In the genomic region with DNA sequence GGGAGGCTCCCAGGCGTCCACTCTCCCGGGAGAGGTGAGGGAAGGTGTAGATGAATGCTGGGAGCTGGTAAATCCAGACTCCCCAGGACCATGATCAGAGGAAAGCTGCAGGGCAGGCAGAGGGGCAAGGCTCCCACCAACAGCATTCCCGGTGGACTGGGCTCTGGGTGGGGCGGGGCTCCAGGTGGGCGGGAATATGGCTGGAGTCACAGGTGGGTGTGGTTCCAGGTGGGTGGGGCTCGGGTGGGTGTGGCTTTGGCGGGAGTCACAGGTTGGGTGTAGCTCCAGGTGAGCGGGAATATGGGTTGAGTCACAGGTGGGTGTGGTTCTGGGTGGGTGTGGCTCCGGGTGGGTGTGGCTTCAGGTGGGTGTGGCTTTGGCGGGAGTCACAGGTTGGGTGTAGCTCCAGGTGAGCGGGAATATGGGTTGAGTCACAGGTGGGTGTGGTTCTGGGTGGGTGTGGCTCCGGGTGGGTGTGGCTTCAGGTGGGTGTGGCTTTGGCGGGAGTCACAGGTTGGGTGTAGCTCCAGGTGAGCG, we compare ENCODE assay signal across 7 cellular contexts.
A peak's percentile ranks its signal among the peaks of the same experiment; 100 is the strongest.
DNase-seq lines count a peak whose midpoint lies in the region; ATAC-seq and TF ChIP-seq lines count a peak whose summit lies in the region.
"Not testable (repeated sequence)": the region's sequence is repeated elsewhere in the genome, so short reads cannot be mapped to it uniquely, and the experiment has no call there.

No MANE protein-coding gene starts in this region.

- in situ Hi-C loops in Panc1 (cut with HindIII; ENCODE audit: low pct_unique_long_range_greater_than_20kb, low sequenced_read_pairs): not testable (repeated sequence)

- H2BK15ac ChIP-seq in neuronal stem cell (ENCODE audit: low read length): peak overlapping the region; percentile 62

- H2AFZ ChIP-seq in neuronal stem cell (ENCODE audit: low read length): not testable (repeated sequence)

- POLR2A ChIA-PET in Panc1 (lab: Charles Lee): interaction anchor here (0.6 kb wide), 1 partner anchor 311 kb away, joined by 7 read pairs; no protein-coding TSS in a partner anchor

- H3K36me3 ChIP-seq in ES-I3 (ENCODE audit: insufficient read depth, low read length); Panc1 (ENCODE audit: control insufficient read depth, insufficient read depth, low read length); neuronal stem cell (replicated peaks in 1 of 2; ENCODE audit: control insufficient read depth in 2 of 2, insufficient read depth in 2 of 2, low read length in 2 of 2): not testable (repeated sequence)

- H3K27me3 Mint-ChIP-seq in activated T-cell treated with anti-CD3 and anti-CD28 coated beads, Interleukin-2, amount 50 U/mL, for 4 hours (ENCODE audit: low read depth): not testable (repeated sequence)
- peaks cover 21% of the 10 kb centered on the region for H3K27me3 Mint-ChIP-seq in central memory CD8-positive, alpha-beta T cell

- H2BK120ac ChIP-seq in neuronal stem cell (ENCODE audit: low read depth, low read length): peak overlapping the region; percentile 91

- H3K4me1 ChIP-seq in ES-I3 (ENCODE audit: insufficient read depth, low read length); Panc1 (ENCODE audit: control insufficient read depth, insufficient read depth, low read length); neuronal stem cell (ENCODE audit: control insufficient read depth in 2 of 2, insufficient read depth in 1 of 2, low read depth in 1 of 2, low read length in 2 of 2): not testable (repeated sequence)

- H3K4me3 ChIP-seq in Panc1 (ENCODE audit: low read depth in 2 of 2, low read length in 2 of 2); neuronal stem cell (ENCODE audit: low read length in 2 of 2): not testable (repeated sequence)

- H4K8ac ChIP-seq in neuronal stem cell (ENCODE audit: low read depth, low read length): not testable (repeated sequence)

- not testable (repeated sequence) for H3K4me1 Mint-ChIP-seq in activated T-cell treated with anti-CD3 and anti-CD28 coated beads, Interleukin-2, amount 50 U/mL, for 4 hours (ENCODE audit: low read depth); central memory CD8-positive, alpha-beta T cell

- not testable (repeated sequence) for H3K23ac ChIP-seq in neuronal stem cell (ENCODE audit: low read depth, low read length, poor library complexity)

- ATAC-seq in Panc1: peak; percentile 50
- ATAC-seq in activated T-cell treated with anti-CD3 and anti-CD28 coated beads, Interleukin-2, amount 50 U/mL, for 4 hours: peak; percentile 42 to 53
- ATAC-seq in central memory CD8-positive, alpha-beta T cell (replicated peaks; ENCODE audit: extremely low read depth, poor library complexity, severe bottlenecking): peak; percentile 17

- peak overlapping the region; percentile 41; the same call in 1 of the 2 replicates for H3K9ac ChIP-seq in ES-I3 (ENCODE audit: low read depth, low read length)
- H3K9ac ChIP-seq in neuronal stem cell (ENCODE audit: low read depth, low read length, poor library complexity): not testable (repeated sequence)

- H3K27me3 ChIP-seq in Panc1 (ENCODE audit: control insufficient read depth, insufficient read depth, low read length): not testable (repeated sequence)
- H3K27me3 ChIP-seq in neuronal stem cell (ENCODE audit: control insufficient read depth in 3 of 3, insufficient read depth in 3 of 3, low read depth in 1 of 3, low read length in 3 of 3): peaks cover 0 to 35% (median 0%) of the 10 kb centered on the region in 3 experiments

- peak overlapping the region; percentile 70 for H3K18ac ChIP-seq in neuronal stem cell (ENCODE audit: low read length)

- TF ChIP-seq CTCF in Panc1 (IDR thresholded peaks at IDR 0.05): not testable (repeated sequence)

- H3K27ac Mint-ChIP-seq in central memory CD8-positive, alpha-beta T cell (ENCODE audit: low read depth): not testable (repeated sequence)

- CTCF ChIA-PET in Panc1 (lab: Charles Lee): not testable (repeated sequence)

- intact Hi-C loops in Panc1 (cut with micrococcal nuclease; ENCODE audit: unreplicated experiment): not testable (repeated sequence)

- H2BK5ac ChIP-seq in neuronal stem cell (ENCODE audit: low read length): not testable (repeated sequence)

- peak overlapping the region; percentile 4 for H3K14ac ChIP-seq in neuronal stem cell (ENCODE audit: low read length)

- not testable (repeated sequence) for H2AK5ac ChIP-seq in neuronal stem cell (ENCODE audit: low read depth, low read length)

- not testable (repeated sequence) for H3K4ac ChIP-seq in neuronal stem cell (ENCODE audit: low read length)

- not testable (repeated sequence) for BruUV-seq in Panc1 (replicated peaks; lab: Mats Ljungman, UMichigan)

- H3K79me1 ChIP-seq in neuronal stem cell (ENCODE audit: low read depth, low read length): not testable (repeated sequence)

- WGBS in neuronal stem cell (ENCODE audit: extremely low coverage in 2 of 2, insufficient read length in 2 of 2, insufficient replicate concordance in 1 of 2), 2 donors: no CpG with 5 or more reads among the region's 14 CpGs

- H3K9me3 ChIP-seq in ES-I3 (ENCODE audit: control insufficient read depth, insufficient read depth, low read length); Panc1 (ENCODE audit: control insufficient read depth, insufficient read depth, low read depth, low read length); neuronal stem cell (replicated peaks in 1 of 2; ENCODE audit: control insufficient read depth in 2 of 2, insufficient read depth in 1 of 2, low read depth in 1 of 2, low read length in 2 of 2): not testable (repeated sequence)

- DNase-seq in LoVo (ENCODE audit: low spot score) (peak; percentile 36), iPS-NIHi11 (ENCODE audit: low spot score) (peak; percentile 88)
- not testable (repeated sequence) for DNase-seq in Panc1 (ENCODE audit: low read depth, low spot score); activated T-cell treated with anti-CD3 and anti-CD28 coated beads, Interleukin-2, amount 50 U/mL, for 4 hours; central memory CD8-positive, alpha-beta T cell (ENCODE audit: low spot score in 2 of 2); neuronal stem cell (ENCODE audit: low spot score)

- not testable (repeated sequence) for H3K4me2 ChIP-seq in neuronal stem cell (ENCODE audit: insufficient read depth, low read length, poor library complexity, severe bottlenecking)

- not testable (repeated sequence) for H3K36me3 Mint-ChIP-seq in activated T-cell treated with anti-CD3 and anti-CD28 coated beads, Interleukin-2, amount 50 U/mL, for 4 hours (ENCODE audit: insufficient read depth); central memory CD8-positive, alpha-beta T cell (ENCODE audit: insufficient read depth)

- not testable (repeated sequence) for H4K91ac ChIP-seq in neuronal stem cell (ENCODE audit: low read depth, low read length, poor library complexity)

- not testable (repeated sequence) for H3K9me3 Mint-ChIP-seq in activated T-cell treated with anti-CD3 and anti-CD28 coated beads, Interleukin-2, amount 50 U/mL, for 4 hours; central memory CD8-positive, alpha-beta T cell

- H2BK12ac ChIP-seq in neuronal stem cell (ENCODE audit: low read length): not testable (repeated sequence)

- H3K4me3 Mint-ChIP-seq in activated T-cell treated with anti-CD3 and anti-CD28 coated beads, Interleukin-2, amount 50 U/mL, for 4 hours: not testable (repeated sequence)
- H3K4me3 Mint-ChIP-seq in central memory CD8-positive, alpha-beta T cell: peak overlapping the region; percentile 51

- H3K27ac ChIP-seq in Panc1 (ENCODE audit: low read length); neuronal stem cell (replicated peaks; ENCODE audit: low read length): not testable (repeated sequence)
